Comparison of ENCODE assay signal across 1 cellular context in genomic region chr17:55295411-55296170, GRCh38.
A peak's percentile ranks its signal among the peaks of the same experiment; 100 is the strongest.
TF ChIP-seq lines count a peak whose summit lies in the region.

No MANE protein-coding gene starts in this region.

TF ChIP-seq in HepG2, 621 proteins besides CTCF, POLR2A, EP300 and RAD21 (continued from another document):
- TF ChIP-seq GABPA (IDR thresholded peaks at IDR 0.05; ENCODE audit: low read depth, low read length) (no peak), GABPA (CRISPR knock-in tag; IDR thresholded peaks at IDR 0.05; ENCODE audit: low read depth) (no peak), CEBPG (CRISPR knock-in tag; IDR thresholded peaks at IDR 0.05) (0 out of 2 replicates have a peak, but pooled peaks have one; percentile 8), ASH2L (IDR thresholded peaks at IDR 0.05; ENCODE audit: insufficient read length, low read depth, low read length) (peak; percentile 47), NFE2 (CRISPR knock-in tag; IDR thresholded peaks at IDR 0.05) (no peak), PAX8 (CRISPR knock-in tag; IDR thresholded peaks at IDR 0.05; ENCODE audit: borderline replicate concordance) (0 out of 2 replicates have a peak, but pooled peaks have one; percentile 37), ZNF234 (CRISPR knock-in tag; conservative IDR thresholded peaks at IDR 0.05) (0 out of 2 replicates have a peak, but pooled peaks have one; percentile 17), GFI1 (CRISPR knock-in tag; IDR thresholded peaks at IDR 0.05; ENCODE audit: borderline replicate concordance) (peak; percentile 65; the same call in 1 of the 2 replicates), IRF9 (CRISPR knock-in tag; IDR thresholded peaks at IDR 0.05; ENCODE audit: borderline replicate concordance) (no peak), NR3C1 (CRISPR knock-in tag; IDR thresholded peaks at IDR 0.05) (no peak)
